Comparison of ENCODE assay signal across 1 cellular context in genomic region chr14:35384386-35385041, GRCh38.
A peak's percentile ranks its signal among the peaks of the same experiment; 100 is the strongest.
TF ChIP-seq lines count a peak whose summit lies in the region.

No MANE protein-coding gene starts in this region.

TF ChIP-seq in HepG2, 621 proteins besides CTCF, POLR2A, EP300 and RAD21 (continued from another document and continues in another):
- TF ChIP-seq HOXD1 (CRISPR knock-in tag; IDR thresholded peaks at IDR 0.05) (no peak), ZNF724P (CRISPR knock-in tag; IDR thresholded peaks at IDR 0.05; ENCODE audit: borderline replicate concordance) (no peak), HNRNPLL (IDR thresholded peaks at IDR 0.05; ENCODE audit: low read depth, low read length, poor library complexity, severe bottlenecking) (no peak), FUBP1 (CRISPR knock-in tag; IDR thresholded peaks at IDR 0.05; ENCODE audit: borderline replicate concordance) (no peak), ZNF782 (CRISPR knock-in tag; IDR thresholded peaks at IDR 0.05; ENCODE audit: borderline replicate concordance) (no peak; the same call in 1 of the 2 replicates), ZNF567 (CRISPR knock-in tag; IDR thresholded peaks at IDR 0.05; ENCODE audit: borderline replicate concordance) (no peak; the same call in 1 of the 2 replicates), ZNF142 (CRISPR knock-in tag; IDR thresholded peaks at IDR 0.05) (peak; percentile 24; the same call in 1 of the 2 replicates), HMGXB4 (CRISPR knock-in tag; IDR thresholded peaks at IDR 0.05; ENCODE audit: borderline replicate concordance in 1 of 2, low read depth in 1 of 2) (peak; percentile 53 to 80; a peak in 3 of 4 replicates), PRMT3 (CRISPR knock-in tag; IDR thresholded peaks at IDR 0.05; ENCODE audit: borderline replicate concordance, low read depth) (no peak), FOXA3 (CRISPR knock-in tag; IDR thresholded peaks at IDR 0.05) (no peak; the same call in 1 of the 2 replicates), ZNF281 (CRISPR knock-in tag; IDR thresholded peaks at IDR 0.05; ENCODE audit: borderline replicate concordance) (peak; percentile 62; the same call in 1 of the 2 replicates), ZNF674 (CRISPR knock-in tag; IDR thresholded peaks at IDR 0.05; ENCODE audit: low read depth) (no peak), ZKSCAN8 (CRISPR knock-in tag; IDR thresholded peaks at IDR 0.05; ENCODE audit: borderline replicate concordance) (peak; percentile 9; the same call in 1 of the 2 replicates), BCL3 (CRISPR knock-in tag; IDR thresholded peaks at IDR 0.05) (no peak), PRDM15 (CRISPR knock-in tag; IDR thresholded peaks at IDR 0.05) (no peak), PAXIP1 (CRISPR knock-in tag; conservative IDR thresholded peaks at IDR 0.05) (peak; percentile 38; the same call in 1 of the 2 replicates), ZFAT (CRISPR knock-in tag; conservative IDR thresholded peaks at IDR 0.05) (no peak), ZNF883 (CRISPR knock-in tag; IDR thresholded peaks at IDR 0.05; ENCODE audit: not compliant biosample characterization) (no peak), ZNF629 (CRISPR knock-in tag; conservative IDR thresholded peaks at IDR 0.05) (0 out of 2 replicates have a peak, but pooled peaks have one; percentile 41), ZBTB3 (CRISPR knock-in tag; IDR thresholded peaks at IDR 0.05; ENCODE audit: borderline replicate concordance, low read depth) (0 out of 2 replicates have a peak, but pooled peaks have one; percentile 80), ZNF589 (CRISPR knock-in tag; conservative IDR thresholded peaks at IDR 0.05) (no peak), SAP130 (CRISPR knock-in tag; IDR thresholded peaks at IDR 0.05; ENCODE audit: low read depth) (peak; percentile 55), SRY (CRISPR knock-in tag; IDR thresholded peaks at IDR 0.05) (no peak; the same call in 1 of the 2 replicates), TEF (CRISPR knock-in tag; IDR thresholded peaks at IDR 0.05) (no peak), DNMT3B (CRISPR knock-in tag; conservative IDR thresholded peaks at IDR 0.05) (no peak), NR1H2 (CRISPR knock-in tag; IDR thresholded peaks at IDR 0.05; ENCODE audit: borderline replicate concordance, low read depth) (no peak), SMYD3 (CRISPR knock-in tag; IDR thresholded peaks at IDR 0.05) (peak; percentile 84; the same call in 1 of the 2 replicates), ZNF276 (CRISPR knock-in tag; IDR thresholded peaks at IDR 0.05; ENCODE audit: low read depth) (peak; percentile 22; the same call in 1 of the 2 replicates)
